28 cellular contexts compared by ENCODE assay signal in genomic region chr12:63966603-63966975, GRCh38.
"Had no signal": no experiment of that assay in that cellular context is flagged by ENCODE, and none has a peak within 500 bp of the region (broad histone marks: within the 10 kb centered on the region; RNA-seq: fewer than 3 reads in every experiment).

No MANE protein-coding gene starts in this region.

- H3K9me3 ChIP-seq: esophagus muscularis mucosa, left lung, lower lobe of right lung, ovary, prostate gland, sigmoid colon, thoracic aorta had no signal

- H3K4me3 Mint-ChIP-seq: activated CD4-positive, alpha-beta memory T cell treated with anti-CD3 and anti-CD28 coated beads for 36 hours; activated CD4-positive, alpha-beta T cell treated with anti-CD3 and anti-CD28 coated beads, Interleukin-2, amount 10 ng/mL, durations not matched to agents 24 days and 14 days; activated naive CD4-positive, alpha-beta T cell treated with anti-CD3 and anti-CD28 coated beads for 36 hours; activated naive CD8-positive, alpha-beta T cell treated with anti-CD3 and anti-CD28 coated beads, Interleukin-2, amount 10 ng/mL, durations not matched to agents 7 days and 5 days; activated T-helper 1 cell treated with anti-CD3 and anti-CD28 coated beads, Interleukin-12 subunit alpha, Interleukin-12 subunit beta, Interleukin-2, Interleukin-4 antibody, amounts not matched to agents 30 ng/mL and 10 ng/mL and 1 ng/mL, durations not matched to agents 14 hours and 24 hours and 36 hours; endodermal cell; natural killer cell; stimulated activated effector memory CD8-positive, alpha-beta T cell treated with anti-CD3 and anti-CD28 coated beads, Interleukin-12 subunit alpha, Interleukin-12 subunit beta, amount 100 ng/mL, for 72 hours; stimulated activated naive CD8-positive, alpha-beta T cell treated with anti-CD3 and anti-CD28 coated beads, Interleukin-15, Interleukin-2, amounts not matched to agents 100 ng/mL and 50 ng/mL, for 24 hours had no signal

- DNase-seq: activated CD4-positive, alpha-beta memory T cell treated with anti-CD3 and anti-CD28 coated beads for 36 hours; activated CD4-positive, alpha-beta T cell treated with anti-CD3 and anti-CD28 coated beads, Interleukin-2, amount 10 ng/mL, durations not matched to agents 24 days and 14 days; activated CD8-positive, alpha-beta memory T cell treated with anti-CD3 and anti-CD28 coated beads, Interleukin-2, amount 50 U/mL, for 4 hours; activated effector memory CD4-positive, alpha-beta T cell treated with anti-CD3 and anti-CD28 coated beads, Interleukin-2, amount 50 U/mL, for 16 hours; activated naive CD4-positive, alpha-beta T cell treated with anti-CD3 and anti-CD28 coated beads for 36 hours; activated naive CD8-positive, alpha-beta T cell treated with anti-CD3 and anti-CD28 coated beads, Interleukin-2, amount 10 ng/mL, durations not matched to agents 7 days and 5 days; activated T-cell treated with anti-CD3 and anti-CD28 coated beads, Interleukin-2, amount 50 U/mL, for 1 hour; amniotic stem cell; caudate nucleus; endodermal cell; glutamatergic neuron; left lung; lower lobe of right lung; natural killer cell; ovary; sigmoid colon; small intestine; stimulated activated CD4-positive, alpha-beta T cell treated with anti-CD3 and anti-CD28 coated beads, Interleukin-4, amount 100 ng/mL, for 24 hours; T-helper 9 cell; trophoblast cell had no signal

- H3K9me3 Mint-ChIP-seq: activated CD4-positive, alpha-beta memory T cell treated with anti-CD3 and anti-CD28 coated beads for 36 hours; activated CD4-positive, alpha-beta T cell treated with anti-CD3 and anti-CD28 coated beads, Interleukin-2, amount 10 ng/mL, durations not matched to agents 24 days and 14 days; activated naive CD4-positive, alpha-beta T cell treated with anti-CD3 and anti-CD28 coated beads for 36 hours; activated naive CD8-positive, alpha-beta T cell treated with anti-CD3 and anti-CD28 coated beads, Interleukin-2, amount 10 ng/mL, durations not matched to agents 7 days and 5 days; activated T-helper 1 cell treated with anti-CD3 and anti-CD28 coated beads, Interleukin-12 subunit alpha, Interleukin-12 subunit beta, Interleukin-2, Interleukin-4 antibody, amounts not matched to agents 30 ng/mL and 10 ng/mL and 1 ng/mL, durations not matched to agents 14 hours and 24 hours and 36 hours; endodermal cell; natural killer cell; stimulated activated effector memory CD8-positive, alpha-beta T cell treated with anti-CD3 and anti-CD28 coated beads, Interleukin-12 subunit alpha, Interleukin-12 subunit beta, amount 100 ng/mL, for 72 hours; stimulated activated naive CD8-positive, alpha-beta T cell treated with anti-CD3 and anti-CD28 coated beads, Interleukin-15, Interleukin-2, amounts not matched to agents 100 ng/mL and 50 ng/mL, for 24 hours had no signal

- H3K27me3 ChIP-seq: esophagus muscularis mucosa, left lung, ovary, sigmoid colon had no signal

- ATAC-seq: activated CD4-positive, CD25-positive, alpha-beta regulatory T cell treated with anti-CD3 and anti-CD28 coated beads, Interleukin-2, amount 50 U/mL, for 24 hours; lower lobe of right lung; natural killer cell; stimulated activated effector memory CD8-positive, alpha-beta T cell treated with anti-CD3 and anti-CD28 coated beads, Interleukin-12 subunit alpha, Interleukin-12 subunit beta, amount 100 ng/mL, for 72 hours had no signal

- H3K4me1 ChIP-seq: prostate gland had no signal

- H3K27ac Mint-ChIP-seq: activated CD4-positive, alpha-beta memory T cell treated with anti-CD3 and anti-CD28 coated beads for 36 hours; activated CD4-positive, alpha-beta T cell treated with anti-CD3 and anti-CD28 coated beads, Interleukin-2, amount 10 ng/mL, durations not matched to agents 24 days and 14 days; activated naive CD4-positive, alpha-beta T cell treated with anti-CD3 and anti-CD28 coated beads for 36 hours; activated naive CD8-positive, alpha-beta T cell treated with anti-CD3 and anti-CD28 coated beads, Interleukin-2, amount 10 ng/mL, durations not matched to agents 7 days and 5 days; activated T-helper 1 cell treated with anti-CD3 and anti-CD28 coated beads, Interleukin-12 subunit alpha, Interleukin-12 subunit beta, Interleukin-2, Interleukin-4 antibody, amounts not matched to agents 30 ng/mL and 10 ng/mL and 1 ng/mL, durations not matched to agents 14 hours and 24 hours and 36 hours; endodermal cell; natural killer cell; stimulated activated effector memory CD8-positive, alpha-beta T cell treated with anti-CD3 and anti-CD28 coated beads, Interleukin-12 subunit alpha, Interleukin-12 subunit beta, amount 100 ng/mL, for 72 hours; stimulated activated naive CD8-positive, alpha-beta T cell treated with anti-CD3 and anti-CD28 coated beads, Interleukin-15, Interleukin-2, amounts not matched to agents 100 ng/mL and 50 ng/mL, for 24 hours had no signal

- H3K4me1 Mint-ChIP-seq: activated CD4-positive, alpha-beta T cell treated with anti-CD3 and anti-CD28 coated beads, Interleukin-2, amount 10 ng/mL, durations not matched to agents 24 days and 14 days; activated naive CD8-positive, alpha-beta T cell treated with anti-CD3 and anti-CD28 coated beads, Interleukin-2, amount 10 ng/mL, durations not matched to agents 7 days and 5 days; natural killer cell; stimulated activated effector memory CD8-positive, alpha-beta T cell treated with anti-CD3 and anti-CD28 coated beads, Interleukin-12 subunit alpha, Interleukin-12 subunit beta, amount 100 ng/mL, for 72 hours had no signal

- H3K27ac ChIP-seq: esophagus muscularis mucosa, left lung, lower lobe of right lung, ovary, prostate gland, sigmoid colon, thoracic aorta, VCaP had no signal

- H3K36me3 Mint-ChIP-seq: activated CD4-positive, alpha-beta memory T cell treated with anti-CD3 and anti-CD28 coated beads for 36 hours; activated naive CD8-positive, alpha-beta T cell treated with anti-CD3 and anti-CD28 coated beads, Interleukin-2, amount 10 ng/mL, durations not matched to agents 7 days and 5 days; natural killer cell; stimulated activated effector memory CD8-positive, alpha-beta T cell treated with anti-CD3 and anti-CD28 coated beads, Interleukin-12 subunit alpha, Interleukin-12 subunit beta, amount 100 ng/mL, for 72 hours had no signal

- H3K36me3 ChIP-seq: esophagus muscularis mucosa, left lung, lower lobe of right lung, ovary, prostate gland, sigmoid colon, thoracic aorta had no signal

- H3K4me3 ChIP-seq: esophagus muscularis mucosa, left lung, lower lobe of right lung, ovary, prostate gland, sigmoid colon, thoracic aorta had no signal
